In genomic region chr1:70336050-70336449, GRCh38 we compare ENCODE assay signal across 35 cellular contexts.
"Had no signal": no experiment of that assay in that cellular context is flagged by ENCODE, and none has a peak within 500 bp of the region (broad histone marks: within the 10 kb centered on the region; RNA-seq: fewer than 3 reads in every experiment).

No MANE protein-coding gene starts in this region.

- ATAC-seq: activated CD8-positive, alpha-beta T cell treated with anti-CD3 and anti-CD28 coated beads for 36 hours; activated naive CD8-positive, alpha-beta T cell treated with anti-CD3 and anti-CD28 coated beads, Interleukin-2, amount 50 U/mL, for 24 hours; activated T-cell treated with anti-CD3 and anti-CD28 coated beads, Interleukin-2, amount 50 U/mL, for 4 hours; activated T-cell treated with anti-CD3 and anti-CD28 coated beads, Interleukin-2, amount 50 U/mL, for 72 hours; activated T-helper 17 cell treated with anti-CD3 and anti-CD28 coated beads, Interleukin-2, amount 50 U/mL, for 72 hours; T-cell; T-helper 17 cell had no signal

- DNase-seq: activated B cell treated with CpG ODN at 0.5 μM for 24 hours; activated CD4-positive, alpha-beta memory T cell treated with anti-CD3 and anti-CD28 coated beads for 36 hours; activated CD4-positive, alpha-beta T cell treated with anti-CD3 and anti-CD28 coated beads for 4 hours; activated CD4-positive, alpha-beta T cell treated with anti-CD3 and anti-CD28 coated beads, Interleukin-2, amount 10 ng/mL, durations not matched to agents 24 days and 14 days; activated CD4-positive, alpha-beta T cell treated with anti-CD3 and anti-CD28 coated beads, Interleukin-2, amount 50 U/mL, for 1 hour; activated CD4-positive, alpha-beta T cell treated with anti-CD3 and anti-CD28 coated beads, Interleukin-2, amount 50 U/mL, for 4 hours; activated CD4-positive, CD25-positive, alpha-beta regulatory T cell treated with anti-CD3 and anti-CD28 coated beads, Interleukin-2, amount 50 U/mL, for 72 hours; activated CD8-positive, alpha-beta memory T cell treated with anti-CD3 and anti-CD28 coated beads, Interleukin-2, amount 50 U/mL, for 4 hours; activated CD8-positive, alpha-beta T cell treated with anti-CD3 and anti-CD28 coated beads for 36 hours; activated effector memory CD4-positive, alpha-beta T cell treated with Interleukin-2 at 50 U/mL for 16 hours; activated gamma-delta T cell; activated naive CD4-positive, alpha-beta T cell treated with anti-CD3 and anti-CD28 coated beads, Interleukin-2, amount 10 ng/mL, durations not matched to agents 7 days and 5 days; activated naive CD4-positive, alpha-beta T cell treated with Interleukin-2 at 50 U/mL for 16 hours; activated naive CD8-positive, alpha-beta T cell treated with anti-CD3 and anti-CD28 coated beads, Interleukin-2, amount 10 ng/mL, durations not matched to agents 7 days and 5 days; activated naive CD8-positive, alpha-beta T cell treated with anti-CD3 and anti-CD28 coated beads, Interleukin-2, amount 50 U/mL, for 24 hours; activated T-cell treated with anti-CD3 and anti-CD28 coated beads for 4 hours; activated T-cell treated with anti-CD3 and anti-CD28 coated beads, Interleukin-2, amount 50 U/mL, for 1 hour; activated T-cell treated with anti-CD3 and anti-CD28 coated beads, Interleukin-2, amount 50 U/mL, for 4 hours; activated T-cell treated with anti-CD3 and anti-CD28 coated beads, Interleukin-2, amount 50 U/mL, for 72 hours; amygdala; anterior cingulate cortex; caudate nucleus; T-cell; T-helper 17 cell; T1000 had no signal

- FAIRE-seq: bronchial epithelial cell had no signal

- H3K4me1 Mint-ChIP-seq: activated naive CD4-positive, alpha-beta T cell treated with anti-CD3 and anti-CD28 coated beads, Interleukin-2, amount 10 ng/mL, durations not matched to agents 7 days and 5 days had no signal

- H3K27ac ChIP-seq: ascending aorta, cardiac muscle cell, VCaP had no signal

- H3K9me3 ChIP-seq: ascending aorta had no signal

- H3K4me3 ChIP-seq: ascending aorta, cardiac muscle cell had no signal

- H3K27ac Mint-ChIP-seq: activated B cell treated with CpG ODN at 0.5 μM for 24 hours; activated CD4-positive, alpha-beta memory T cell treated with anti-CD3 and anti-CD28 coated beads for 36 hours; activated CD4-positive, alpha-beta T cell treated with anti-CD3 and anti-CD28 coated beads, Interleukin-2, amount 10 ng/mL, durations not matched to agents 24 days and 14 days; activated CD8-positive, alpha-beta T cell treated with anti-CD3 and anti-CD28 coated beads for 36 hours; activated naive CD4-positive, alpha-beta T cell treated with anti-CD3 and anti-CD28 coated beads, Interleukin-2, amount 10 ng/mL, durations not matched to agents 7 days and 5 days; activated naive CD4-positive, alpha-beta T cell treated with anti-CD3 and anti-CD28 coated beads, Interleukin-2, amount 50 U/mL, for 24 hours; activated naive CD8-positive, alpha-beta T cell; activated naive CD8-positive, alpha-beta T cell treated with anti-CD3 and anti-CD28 coated beads, Interleukin-2, amount 10 ng/mL, durations not matched to agents 7 days and 5 days; activated naive CD8-positive, alpha-beta T cell treated with anti-CD3 and anti-CD28 coated beads, Interleukin-2, amount 50 U/mL, for 24 hours; activated T-helper 1 cell treated with anti-CD3 and anti-CD28 coated beads, Interleukin-12 subunit alpha, Interleukin-12 subunit beta, Interleukin-2, Interleukin-4 antibody, amounts not matched to agents 30 ng/mL and 10 ng/mL and 1 ng/mL, durations not matched to agents 14 hours and 24 hours and 36 hours; activated T-helper 17 cell treated with anti-CD3 and anti-CD28 coated beads, Interleukin-2, amount 50 U/mL, for 72 hours; T-cell had no signal

- H3K9me3 Mint-ChIP-seq: activated CD4-positive, alpha-beta memory T cell treated with anti-CD3 and anti-CD28 coated beads for 36 hours; activated CD4-positive, alpha-beta T cell treated with anti-CD3 and anti-CD28 coated beads, Interleukin-2, amount 10 ng/mL, durations not matched to agents 24 days and 14 days; activated CD8-positive, alpha-beta T cell treated with anti-CD3 and anti-CD28 coated beads for 36 hours; activated naive CD4-positive, alpha-beta T cell treated with anti-CD3 and anti-CD28 coated beads, Interleukin-2, amount 10 ng/mL, durations not matched to agents 7 days and 5 days; activated naive CD4-positive, alpha-beta T cell treated with anti-CD3 and anti-CD28 coated beads, Interleukin-2, amount 50 U/mL, for 24 hours; activated naive CD8-positive, alpha-beta T cell treated with anti-CD3 and anti-CD28 coated beads, Interleukin-2, amount 10 ng/mL, durations not matched to agents 7 days and 5 days; activated naive CD8-positive, alpha-beta T cell treated with anti-CD3 and anti-CD28 coated beads, Interleukin-2, amount 50 U/mL, for 24 hours; activated T-cell treated with anti-CD3 and anti-CD28 coated beads, Interleukin-2, amount 50 U/mL, for 4 hours; activated T-cell treated with anti-CD3 and anti-CD28 coated beads, Interleukin-2, amount 50 U/mL, for 72 hours; activated T-helper 1 cell treated with anti-CD3 and anti-CD28 coated beads, Interleukin-12 subunit alpha, Interleukin-12 subunit beta, Interleukin-2, Interleukin-4 antibody, amounts not matched to agents 30 ng/mL and 10 ng/mL and 1 ng/mL, durations not matched to agents 14 hours and 24 hours and 36 hours; activated T-helper 17 cell treated with anti-CD3 and anti-CD28 coated beads, Interleukin-2, amount 50 U/mL, for 72 hours; central memory CD8-positive, alpha-beta T cell; T-cell had no signal

- H3K4me1 ChIP-seq: ascending aorta had no signal

- H3K4me3 Mint-ChIP-seq: activated B cell treated with CpG ODN at 0.5 μM for 24 hours; activated CD4-positive, alpha-beta memory T cell treated with anti-CD3 and anti-CD28 coated beads for 36 hours; activated CD4-positive, alpha-beta T cell treated with anti-CD3 and anti-CD28 coated beads, Interleukin-2, amount 10 ng/mL, durations not matched to agents 24 days and 14 days; activated CD8-positive, alpha-beta T cell treated with anti-CD3 and anti-CD28 coated beads for 36 hours; activated naive CD4-positive, alpha-beta T cell treated with anti-CD3 and anti-CD28 coated beads, Interleukin-2, amount 10 ng/mL, durations not matched to agents 7 days and 5 days; activated naive CD4-positive, alpha-beta T cell treated with anti-CD3 and anti-CD28 coated beads, Interleukin-2, amount 50 U/mL, for 24 hours; activated naive CD8-positive, alpha-beta T cell; activated naive CD8-positive, alpha-beta T cell treated with anti-CD3 and anti-CD28 coated beads, Interleukin-2, amount 10 ng/mL, durations not matched to agents 7 days and 5 days; activated naive CD8-positive, alpha-beta T cell treated with anti-CD3 and anti-CD28 coated beads, Interleukin-2, amount 50 U/mL, for 24 hours; activated T-cell treated with anti-CD3 and anti-CD28 coated beads, Interleukin-2, amount 50 U/mL, for 4 hours; activated T-cell treated with anti-CD3 and anti-CD28 coated beads, Interleukin-2, amount 50 U/mL, for 72 hours; activated T-helper 1 cell treated with anti-CD3 and anti-CD28 coated beads, Interleukin-12 subunit alpha, Interleukin-12 subunit beta, Interleukin-2, Interleukin-4 antibody, amounts not matched to agents 30 ng/mL and 10 ng/mL and 1 ng/mL, durations not matched to agents 14 hours and 24 hours and 36 hours; activated T-helper 17 cell treated with anti-CD3 and anti-CD28 coated beads, Interleukin-2, amount 50 U/mL, for 72 hours; brain; central memory CD8-positive, alpha-beta T cell; T-cell; T-helper 17 cell had no signal

- H3K27me3 ChIP-seq: ascending aorta, cardiac muscle cell had no signal

- H3K36me3 ChIP-seq: cardiac muscle cell had no signal

- H3K27me3 Mint-ChIP-seq: activated B cell treated with CpG ODN at 0.5 μM for 24 hours; activated CD4-positive, alpha-beta memory T cell treated with anti-CD3 and anti-CD28 coated beads for 36 hours; activated CD4-positive, alpha-beta T cell treated with anti-CD3 and anti-CD28 coated beads, Interleukin-2, amount 10 ng/mL, durations not matched to agents 24 days and 14 days; activated CD8-positive, alpha-beta T cell treated with anti-CD3 and anti-CD28 coated beads for 36 hours; activated naive CD4-positive, alpha-beta T cell treated with anti-CD3 and anti-CD28 coated beads, Interleukin-2, amount 10 ng/mL, durations not matched to agents 7 days and 5 days; activated naive CD4-positive, alpha-beta T cell treated with anti-CD3 and anti-CD28 coated beads, Interleukin-2, amount 50 U/mL, for 24 hours; activated naive CD8-positive, alpha-beta T cell; activated naive CD8-positive, alpha-beta T cell treated with anti-CD3 and anti-CD28 coated beads, Interleukin-2, amount 10 ng/mL, durations not matched to agents 7 days and 5 days; activated naive CD8-positive, alpha-beta T cell treated with anti-CD3 and anti-CD28 coated beads, Interleukin-2, amount 50 U/mL, for 24 hours; activated T-helper 17 cell treated with anti-CD3 and anti-CD28 coated beads, Interleukin-2, amount 50 U/mL, for 72 hours; brain; central memory CD8-positive, alpha-beta T cell; T-cell; T-helper 17 cell had no signal
